In the genomic region with DNA sequence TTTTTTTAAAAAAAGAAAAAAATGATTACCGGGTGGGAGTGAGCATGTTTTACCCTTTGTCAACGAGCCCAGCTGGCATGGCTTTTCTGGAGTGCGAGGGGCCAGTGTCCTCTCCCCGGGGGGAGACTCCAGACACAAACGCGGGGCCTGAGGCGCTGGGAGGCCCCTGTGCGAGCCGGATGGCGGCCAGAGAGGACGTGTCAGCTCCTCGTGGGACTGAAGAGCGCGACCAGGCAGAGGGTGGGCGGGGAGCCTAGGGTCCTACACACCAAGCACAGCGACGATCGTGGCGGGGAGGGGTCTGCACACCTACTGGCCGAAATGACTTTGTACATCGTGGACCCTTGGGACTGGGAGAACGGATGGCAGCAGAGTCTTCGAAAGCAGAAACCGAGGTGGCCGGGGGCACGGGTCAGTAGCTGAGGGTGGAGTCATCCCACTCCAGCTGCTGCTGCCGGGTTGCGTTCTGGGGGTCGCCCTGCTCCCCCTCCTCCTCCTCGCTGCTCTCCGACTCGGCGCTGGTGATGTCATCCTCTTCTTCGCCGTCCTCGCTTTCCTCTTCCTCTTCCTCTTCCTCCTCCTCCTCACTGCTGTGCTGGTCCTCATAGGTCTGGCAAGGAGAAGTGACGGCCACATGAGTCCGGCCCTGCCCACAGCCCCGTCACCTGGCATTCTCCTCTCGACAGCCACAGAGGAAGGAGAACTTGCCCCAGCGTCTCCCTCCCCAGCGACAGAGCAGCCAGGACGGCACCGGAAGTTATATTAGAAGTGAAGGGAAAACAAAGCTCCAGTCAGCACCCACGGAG, we compare ENCODE assay signal across 2 cellular contexts.
TF ChIP-seq lines count a peak whose summit lies in the region.

No MANE protein-coding gene starts in this region.

TF ChIP-seq in IMR-90, 13 proteins besides CTCF, POLR2A, EP300 and RAD21:
- TF ChIP-seq FOS (IDR thresholded peaks at IDR 0.05; ENCODE audit: low read depth, low read length) (no peak), BHLHE40 (IDR thresholded peaks at IDR 0.05; ENCODE audit: low read depth, low read length) (no peak), NFE2L2 (IDR thresholded peaks at IDR 0.05; ENCODE audit: low read depth, low read length) (no peak), CHD1 (IDR thresholded peaks at IDR 0.05; ENCODE audit: low read depth, low read length) (no peak), CEBPB (IDR thresholded peaks at IDR 0.05; ENCODE audit: low read depth, low read length) (no peak), MAZ (IDR thresholded peaks at IDR 0.05; ENCODE audit: borderline replicate concordance, low read depth, low read length) (no peak), SMC3 (IDR thresholded peaks at IDR 0.05; ENCODE audit: low read depth, low read length) (no peak), MAFK (IDR thresholded peaks at IDR 0.05; ENCODE audit: low read depth, low read length) (no peak), RFX5 (IDR thresholded peaks at IDR 0.05; ENCODE audit: low read depth, low read length) (no peak), MXI1 (IDR thresholded peaks at IDR 0.05; ENCODE audit: borderline replicate concordance, low read depth, low read length) (no peak), RCOR1 (IDR thresholded peaks at IDR 0.05; ENCODE audit: insufficient replicate concordance, low read length) (no peak)
- TF ChIP-seq, protein P1, sequence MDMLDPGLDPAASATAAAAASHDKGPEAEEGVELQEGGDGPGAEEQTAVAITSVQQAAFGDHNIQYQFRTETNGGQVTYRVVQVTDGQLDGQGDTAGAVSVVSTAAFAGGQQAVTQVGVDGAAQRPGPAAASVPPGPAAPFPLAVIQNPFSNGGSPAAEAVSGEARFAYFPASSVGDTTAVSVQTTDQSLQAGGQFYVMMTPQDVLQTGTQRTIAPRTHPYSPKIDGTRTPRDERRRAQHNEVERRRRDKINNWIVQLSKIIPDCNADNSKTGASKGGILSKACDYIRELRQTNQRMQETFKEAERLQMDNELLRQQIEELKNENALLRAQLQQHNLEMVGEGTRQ (IDR thresholded peaks at IDR 0.05; ENCODE audit: low read depth, low read length): no peak
- TF ChIP-seq, protein P2, sequence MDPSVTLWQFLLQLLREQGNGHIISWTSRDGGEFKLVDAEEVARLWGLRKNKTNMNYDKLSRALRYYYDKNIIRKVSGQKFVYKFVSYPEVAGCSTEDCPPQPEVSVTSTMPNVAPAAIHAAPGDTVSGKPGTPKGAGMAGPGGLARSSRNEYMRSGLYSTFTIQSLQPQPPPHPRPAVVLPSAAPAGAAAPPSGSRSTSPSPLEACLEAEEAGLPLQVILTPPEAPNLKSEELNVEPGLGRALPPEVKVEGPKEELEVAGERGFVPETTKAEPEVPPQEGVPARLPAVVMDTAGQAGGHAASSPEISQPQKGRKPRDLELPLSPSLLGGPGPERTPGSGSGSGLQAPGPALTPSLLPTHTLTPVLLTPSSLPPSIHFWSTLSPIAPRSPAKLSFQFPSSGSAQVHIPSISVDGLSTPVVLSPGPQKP (IDR thresholded peaks at IDR 0.05; ENCODE audit: borderline replicate concordance, low read depth, low read length): no peak
TF ChIP-seq in IMR-90: peak in this region for 0.

TF ChIP-seq in GM23338, 12 proteins besides CTCF, POLR2A, EP300 and RAD21:
- no peak for TF ChIP-seq NANOG (IDR thresholded peaks at IDR 0.05; ENCODE audit: borderline replicate concordance)
- no peak for TF ChIP-seq ZNF114 (CRISPR knock-in tag; IDR thresholded peaks at IDR 0.05)
- TF ChIP-seq, protein P3, sequence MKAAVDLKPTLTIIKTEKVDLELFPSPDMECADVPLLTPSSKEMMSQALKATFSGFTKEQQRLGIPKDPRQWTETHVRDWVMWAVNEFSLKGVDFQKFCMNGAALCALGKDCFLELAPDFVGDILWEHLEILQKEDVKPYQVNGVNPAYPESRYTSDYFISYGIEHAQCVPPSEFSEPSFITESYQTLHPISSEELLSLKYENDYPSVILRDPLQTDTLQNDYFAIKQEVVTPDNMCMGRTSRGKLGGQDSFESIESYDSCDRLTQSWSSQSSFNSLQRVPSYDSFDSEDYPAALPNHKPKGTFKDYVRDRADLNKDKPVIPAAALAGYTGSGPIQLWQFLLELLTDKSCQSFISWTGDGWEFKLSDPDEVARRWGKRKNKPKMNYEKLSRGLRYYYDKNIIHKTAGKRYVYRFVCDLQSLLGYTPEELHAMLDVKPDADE (IDR thresholded peaks at IDR 0.05): no peak
- TF ChIP-seq, protein P4, sequence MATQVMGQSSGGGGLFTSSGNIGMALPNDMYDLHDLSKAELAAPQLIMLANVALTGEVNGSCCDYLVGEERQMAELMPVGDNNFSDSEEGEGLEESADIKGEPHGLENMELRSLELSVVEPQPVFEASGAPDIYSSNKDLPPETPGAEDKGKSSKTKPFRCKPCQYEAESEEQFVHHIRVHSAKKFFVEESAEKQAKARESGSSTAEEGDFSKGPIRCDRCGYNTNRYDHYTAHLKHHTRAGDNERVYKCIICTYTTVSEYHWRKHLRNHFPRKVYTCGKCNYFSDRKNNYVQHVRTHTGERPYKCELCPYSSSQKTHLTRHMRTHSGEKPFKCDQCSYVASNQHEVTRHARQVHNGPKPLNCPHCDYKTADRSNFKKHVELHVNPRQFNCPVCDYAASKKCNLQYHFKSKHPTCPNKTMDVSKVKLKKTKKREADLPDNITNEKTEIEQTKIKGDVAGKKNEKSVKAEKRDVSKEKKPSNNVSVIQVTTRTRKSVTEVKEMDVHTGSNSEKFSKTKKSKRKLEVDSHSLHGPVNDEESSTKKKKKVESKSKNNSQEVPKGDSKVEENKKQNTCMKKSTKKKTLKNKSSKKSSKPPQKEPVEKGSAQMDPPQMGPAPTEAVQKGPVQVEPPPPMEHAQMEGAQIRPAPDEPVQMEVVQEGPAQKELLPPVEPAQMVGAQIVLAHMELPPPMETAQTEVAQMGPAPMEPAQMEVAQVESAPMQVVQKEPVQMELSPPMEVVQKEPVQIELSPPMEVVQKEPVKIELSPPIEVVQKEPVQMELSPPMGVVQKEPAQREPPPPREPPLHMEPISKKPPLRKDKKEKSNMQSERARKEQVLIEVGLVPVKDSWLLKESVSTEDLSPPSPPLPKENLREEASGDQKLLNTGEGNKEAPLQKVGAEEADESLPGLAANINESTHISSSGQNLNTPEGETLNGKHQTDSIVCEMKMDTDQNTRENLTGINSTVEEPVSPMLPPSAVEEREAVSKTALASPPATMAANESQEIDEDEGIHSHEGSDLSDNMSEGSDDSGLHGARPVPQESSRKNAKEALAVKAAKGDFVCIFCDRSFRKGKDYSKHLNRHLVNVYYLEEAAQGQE (IDR thresholded peaks at IDR 0.05; ENCODE audit: unreplicated experiment): no peak
